In genomic region chr11:35619030-35619753, GRCh38 we compare ENCODE assay signal across 8 cellular contexts.
DNase-seq lines count a peak whose midpoint lies in the region; ATAC-seq and TF ChIP-seq lines count a peak whose summit lies in the region.

No MANE protein-coding gene starts in this region.

- H3K27ac Mint-ChIP-seq in nephron, result peak overlapping the region; percentile 42 to 85 (median 84)

- peak overlapping the region; percentile 74 for H3K4me3 ChIP-seq in WI38 (ENCODE audit: low read depth, low read length)

- no peaks in the 10 kb centered on the region for H3K9me3 Mint-ChIP-seq in nephron

- H3K27me3 Mint-ChIP-seq in nephron (ENCODE audit: low read depth), result no peaks in the 10 kb centered on the region

- DNase-seq in ELF-1 (ENCODE audit: low read depth, low spot score) (peak; percentile 81), HUDEP-2 (lab: John Stamatoyannopoulos, UW; ENCODE audit: unreplicated experiment in 76 of 76) (peak in 70 of 76 experiments; percentile 14 to 76 (median 52)), fibroblast of gingiva (ENCODE audit: low read depth) (peak; percentile 36), GDM1 (lab: John Stamatoyannopoulos, UW) (no peak)

- ATAC-seq in GM21360 (IDR thresholded peaks at IDR 0.05; ENCODE audit: unreplicated experiment) (peak; percentile 38), GM18873 (IDR thresholded peaks at IDR 0.05; ENCODE audit: low FRiP score, unreplicated experiment) (no peak)

- H3K36me3 Mint-ChIP-seq in nephron (ENCODE audit: low read depth), result no peaks in the 10 kb centered on the region

- peak; percentile 4; the same call in 1 of the 2 replicates for TF ChIP-seq CTCF in WI38 (IDR thresholded peaks at IDR 0.05; ENCODE audit: low read depth, low read length)
- no peak for TF ChIP-seq CTCF in nephron (IDR thresholded peaks at IDR 0.05; ENCODE audit: unreplicated experiment in 3 of 3)

- peaks cover 69% of the 10 kb centered on the region for H3K4me1 Mint-ChIP-seq in nephron

- H3K4me3 Mint-ChIP-seq in nephron, result peak overlapping the region; percentile 87 to 92 (median 90)
